In genomic region chr19:18467978-18468377, GRCh38 we compare ENCODE assay signal across 1 cellular context.
TF ChIP-seq lines count a peak whose summit lies in the region.

No MANE protein-coding gene starts in this region.

TF ChIP-seq in A549, 52 proteins besides CTCF, POLR2A, EP300 and RAD21:
- TF ChIP-seq NPAS2 (CRISPR knock-in tag; IDR thresholded peaks at IDR 0.05; ENCODE audit: borderline replicate concordance) (no peak), NFE2L2 (conservative IDR thresholded peaks at IDR 0.05; ENCODE audit: low read length) (no peak), BHLHE40 (IDR thresholded peaks at IDR 0.05; ENCODE audit: low read depth, low read length) (no peak), USF2 (IDR thresholded peaks at IDR 0.05) (no peak), HEYL (CRISPR knock-in tag; IDR thresholded peaks at IDR 0.05) (no peak), FOSB (CRISPR knock-in tag; IDR thresholded peaks at IDR 0.05) (no peak), ZFP36 (IDR thresholded peaks at IDR 0.05; ENCODE audit: borderline replicate concordance, partially characterized antibody) (no peak), EHF (CRISPR knock-in tag; IDR thresholded peaks at IDR 0.05) (no peak), HOXA7 (CRISPR knock-in tag; IDR thresholded peaks at IDR 0.05) (no peak), JUNB (IDR thresholded peaks at IDR 0.05) (no peak)
- TF ChIP-seq, protein P1, sequence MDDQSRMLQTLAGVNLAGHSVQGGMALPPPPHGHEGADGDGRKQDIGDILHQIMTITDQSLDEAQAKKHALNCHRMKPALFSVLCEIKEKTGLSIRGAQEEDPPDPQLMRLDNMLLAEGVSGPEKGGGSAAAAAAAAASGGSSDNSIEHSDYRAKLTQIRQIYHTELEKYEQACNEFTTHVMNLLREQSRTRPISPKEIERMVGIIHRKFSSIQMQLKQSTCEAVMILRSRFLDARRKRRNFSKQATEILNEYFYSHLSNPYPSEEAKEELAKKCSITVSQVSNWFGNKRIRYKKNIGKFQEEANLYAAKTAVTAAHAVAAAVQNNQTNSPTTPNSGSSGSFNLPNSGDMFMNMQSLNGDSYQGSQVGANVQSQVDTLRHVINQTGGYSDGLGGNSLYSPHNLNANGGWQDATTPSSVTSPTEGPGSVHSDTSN (IDR thresholded peaks at IDR 0.05) = no peak
